Comparison of ENCODE assay signal across 22 cellular contexts in the genomic region with DNA sequence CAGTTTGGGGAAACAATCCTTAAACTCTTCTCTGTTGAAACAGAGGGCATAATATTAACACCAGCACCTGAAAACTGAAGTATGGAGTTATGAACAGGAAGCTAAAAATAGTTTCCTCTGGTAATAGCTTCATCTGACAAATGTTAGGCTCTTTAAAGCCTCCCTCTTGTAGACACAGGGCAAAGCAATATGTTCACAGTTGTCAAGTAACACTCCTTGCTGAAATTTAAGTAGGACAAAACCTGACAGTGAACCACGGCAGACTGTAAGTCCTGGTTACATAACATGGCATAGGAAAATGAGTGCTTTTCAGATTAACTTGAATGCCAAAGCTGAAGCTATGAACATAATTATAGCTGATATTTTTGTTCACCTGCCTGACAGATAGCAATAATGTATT.
"Had no signal": no experiment of that assay in that cellular context is flagged by ENCODE, and none has a peak within 500 bp of the region (broad histone marks: within the 10 kb centered on the region; RNA-seq: fewer than 3 reads in every experiment).

No MANE protein-coding gene starts in this region.

- ATAC-seq: activated CD4-positive, alpha-beta T cell treated with anti-CD3 and anti-CD28 coated beads for 36 hours; activated T-helper 17 cell treated with anti-CD3 and anti-CD28 coated beads, Interleukin-2, amount 50 U/mL, for 72 hours; effector memory CD8-positive, alpha-beta T cell; left lobe of liver; T-cell; WTC11 had no signal

- H3K9ac ChIP-seq: neural progenitor cell had no signal

- H3K4me2 ChIP-seq: neural progenitor cell had no signal

- H3K4me3 ChIP-seq: cardiac muscle cell, esophagus squamous epithelium, neural progenitor cell, sigmoid colon, thyroid gland had no signal

- H3K36me3 ChIP-seq: cardiac muscle cell, esophagus squamous epithelium, neural progenitor cell, sigmoid colon, thyroid gland had no signal

- H3K9me3 ChIP-seq: esophagus squamous epithelium, sigmoid colon, thyroid gland had no signal

- DNase-seq: activated CD4-positive, alpha-beta T cell treated with anti-CD3 and anti-CD28 coated beads for 36 hours; activated CD4-positive, alpha-beta T cell treated with anti-CD3 and anti-CD28 coated beads, Interleukin-2, amount 50 U/mL, for 48 hours; activated naive CD4-positive, alpha-beta T cell treated with Interleukin-2 at 50 U/mL for 16 hours; activated naive CD8-positive, alpha-beta T cell treated with anti-CD3 and anti-CD28 coated beads, Interleukin-2, amount 10 ng/mL, durations not matched to agents 7 days and 5 days; activated T-cell treated with anti-CD3 and anti-CD28 coated beads for 4 hours; amygdala; effector memory CD8-positive, alpha-beta T cell; esophagus squamous epithelium; hippocampal formation; naive B cell; sigmoid colon; stimulated activated CD4-positive, alpha-beta T cell treated with anti-CD3 and anti-CD28 coated beads, Interleukin-12 subunit alpha, Interleukin-12 subunit beta, amount 100 ng/mL, for 4 hours; stimulated activated CD4-positive, alpha-beta T cell treated with anti-CD3 and anti-CD28 coated beads, Interleukin-1b, Interleukin-23, amount 100 ng/mL, for 48 hours; stimulated activated CD8-positive, alpha-beta memory T cell treated with anti-CD3 and anti-CD28 coated beads, Interleukin-4, amount 100 ng/mL, for 48 hours; stimulated activated naive CD4-positive, alpha-beta T cell treated with Interleukin-2 at 50 U/mL for 16 hours; T-cell; thyroid gland had no signal

- H3K4me1 ChIP-seq: esophagus squamous epithelium, sigmoid colon, thyroid gland had no signal

- H3K27me3 ChIP-seq: cardiac muscle cell, esophagus squamous epithelium, neural progenitor cell, sigmoid colon, thyroid gland had no signal

- H3K27ac ChIP-seq: cardiac muscle cell, esophagus squamous epithelium, neural progenitor cell, sigmoid colon, thyroid gland had no signal

- H2AFZ ChIP-seq: neural progenitor cell had no signal
